In the genomic region with DNA sequence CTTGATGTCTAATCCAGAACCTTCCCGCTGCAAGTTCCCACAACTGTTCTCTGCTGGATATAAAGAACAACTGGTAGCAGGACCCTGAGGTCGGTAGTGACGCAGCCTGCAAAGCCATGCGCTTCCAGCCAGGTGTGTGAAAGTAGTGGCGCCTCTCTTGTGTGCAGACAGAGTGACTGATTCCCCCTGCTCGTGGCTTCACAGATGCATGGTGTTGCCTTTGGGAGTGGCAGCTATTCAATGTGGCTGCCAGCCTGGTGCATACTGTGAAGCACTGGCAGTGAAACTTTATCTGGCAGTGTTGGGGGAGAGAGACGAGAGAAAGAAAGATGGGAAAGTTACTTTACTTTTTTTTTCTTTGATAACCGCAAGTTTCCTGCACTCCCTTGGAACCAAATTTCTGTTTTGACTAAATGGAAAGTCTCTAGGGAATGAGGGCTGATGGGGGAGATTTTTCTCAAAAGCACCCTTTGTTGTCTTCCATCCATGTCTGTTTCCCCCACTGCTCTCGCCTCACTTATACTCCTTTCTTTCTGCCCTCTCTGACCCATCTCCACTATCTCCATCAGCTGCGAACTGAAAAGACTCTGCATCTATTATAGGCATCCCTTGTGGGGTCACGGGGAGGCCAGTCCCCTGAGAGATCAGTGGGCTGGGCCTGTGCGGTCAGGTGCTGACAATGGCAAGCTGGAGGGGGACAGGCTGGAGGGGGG, we compare ENCODE assay signal across 20 cellular contexts.
DNase-seq lines count a peak whose midpoint lies in the region; ATAC-seq and TF ChIP-seq lines count a peak whose summit lies in the region.
"Had no signal": no experiment of that assay in that cellular context is flagged by ENCODE, and none has a peak within 500 bp of the region (broad histone marks: within the 10 kb centered on the region; RNA-seq: fewer than 3 reads in every experiment).

No MANE protein-coding gene starts in this region.

- H3K9ac ChIP-seq in DND-41 (ENCODE audit: low read depth, low read length): no peak overlapping the region
- H3K9ac ChIP-seq in H9 (ENCODE audit: extremely low read depth, insufficient read length, low read length): no peak overlapping the region
- no peak overlapping the region for H3K9ac ChIP-seq in neuronal stem cell (ENCODE audit: low read depth, low read length, poor library complexity)

- no peak overlapping the region for H3K27ac ChIP-seq in DND-41 (ENCODE audit: low read length)
- H3K27ac ChIP-seq in H9 (ENCODE audit: insufficient read length, low read depth, low read length): no peak overlapping the region
- no peak overlapping the region for H3K27ac ChIP-seq in neuronal stem cell (replicated peaks; ENCODE audit: low read length)
- H3K27ac ChIP-seq: upper lobe of right lung had no signal

- TF ChIP-seq CTCF in DND-41 (IDR thresholded peaks at IDR 0.05; ENCODE audit: borderline replicate concordance, extremely low read depth, low read length, poor library complexity, severe bottlenecking): no peak
- no peak for TF ChIP-seq CTCF in H9 (conservative IDR thresholded peaks at IDR 0.05)

- no peak overlapping the region for H2BK5ac ChIP-seq in H9 (ENCODE audit: insufficient read length, low read length)
- H2BK5ac ChIP-seq in neuronal stem cell (ENCODE audit: low read length): no peak overlapping the region

- H2BK12ac ChIP-seq in H9 (ENCODE audit: insufficient read length, low read depth, low read length) (no peak overlapping the region), neuronal stem cell (ENCODE audit: low read length) (no peak overlapping the region)

- H4K91ac ChIP-seq in H9 (ENCODE audit: insufficient read length, low read depth, low read length) (no peak overlapping the region), neuronal stem cell (ENCODE audit: low read depth, low read length, poor library complexity) (no peak overlapping the region)

- intact Hi-C loops in left colon (cut with DNase I, micrococcal nuclease): no loop called here

- H3K36me3 ChIP-seq in DND-41 (ENCODE audit: insufficient read depth, low read length) (no peaks in the 10 kb centered on the region), neuronal stem cell (replicated peaks in 1 of 2; ENCODE audit: control insufficient read depth in 2 of 2, insufficient read depth in 2 of 2, low read length in 2 of 2) (no peaks in the 10 kb centered on the region)
- H3K36me3 ChIP-seq: upper lobe of right lung had no signal

- no peak overlapping the region for H3K18ac ChIP-seq in H9 (ENCODE audit: insufficient read length, low read depth, low read length)
- no peak overlapping the region for H3K18ac ChIP-seq in neuronal stem cell (ENCODE audit: low read length)

- no peaks in the 10 kb centered on the region; a peak in 1 of 7 replicates for H3K36me3 Mint-ChIP-seq in H9 (ENCODE audit: insufficient read depth in 1 of 3, low read depth in 3 of 3)
- H3K36me3 Mint-ChIP-seq: CD4-positive, alpha-beta memory T cell had no signal

- H3K14ac ChIP-seq in H9 (ENCODE audit: insufficient read depth, low read length) (peak overlapping the region; percentile 35; the same call in 1 of the 2 replicates), neuronal stem cell (ENCODE audit: low read length) (no peak overlapping the region)

- no peak overlapping the region for H2AFZ ChIP-seq in DND-41 (ENCODE audit: low read depth, low read length)
- H2AFZ ChIP-seq in H9 (ENCODE audit: low read length): no peak overlapping the region
- H2AFZ ChIP-seq in neuronal stem cell (ENCODE audit: low read length): peak overlapping the region; percentile 45

- H3K9me3 ChIP-seq in DND-41 (ENCODE audit: insufficient read depth, low read length, severe bottlenecking): no peaks in the 10 kb centered on the region
- no peaks in the 10 kb centered on the region for H3K9me3 ChIP-seq in H9 (ENCODE audit: control insufficient read depth, low read depth, low read length)
- peaks cover 0 to 19% of the 10 kb centered on the region in 2 donors for H3K9me3 ChIP-seq in neuronal stem cell (replicated peaks in 1 of 2; ENCODE audit: control insufficient read depth in 2 of 2, insufficient read depth in 1 of 2, low read depth in 1 of 2, low read length in 2 of 2)
- H3K9me3 ChIP-seq: upper lobe of right lung had no signal

- H3K23ac ChIP-seq in H9 (ENCODE audit: insufficient read length, low read depth, low read length) (no peak overlapping the region), neuronal stem cell (ENCODE audit: low read depth, low read length, poor library complexity) (no peak overlapping the region)

- H3K79me2 ChIP-seq in DND-41 (ENCODE audit: insufficient read depth, low read length): no peaks in the 10 kb centered on the region
- H3K79me2 ChIP-seq in H9 (ENCODE audit: insufficient read depth, low read length): no peaks in the 10 kb centered on the region

- H3K4ac ChIP-seq in H9 (ENCODE audit: low read depth, low read length) (no peak overlapping the region), neuronal stem cell (ENCODE audit: low read length) (no peak overlapping the region)

- H3T11ph ChIP-seq in H9 (ENCODE audit: low read length): no peak overlapping the region

- H3K56ac ChIP-seq in H9 (ENCODE audit: insufficient read length, low read depth, low read length): no peak overlapping the region

- no peak overlapping the region; a peak in 1 of 7 replicates for H3K27ac Mint-ChIP-seq in H9
- H3K27ac Mint-ChIP-seq: activated naive CD8-positive, alpha-beta T cell treated with anti-CD3 and anti-CD28 coated beads for 36 hours; CD4-positive, alpha-beta memory T cell had no signal

- H3K9me3 Mint-ChIP-seq in H9: peaks cover 3 to 5% of the 10 kb centered on the region in 2 experiments; a peak in 4 of 5 replicates

- H4K8ac ChIP-seq in H9 (replicated peaks; ENCODE audit: insufficient read length, low read depth, low read length) (no peak overlapping the region), neuronal stem cell (ENCODE audit: low read depth, low read length) (no peak overlapping the region)

- no peaks in the 10 kb centered on the region for H3K79me1 ChIP-seq in H9 (ENCODE audit: insufficient read depth, low read depth, low read length, poor library complexity, severe bottlenecking)
- no peaks in the 10 kb centered on the region for H3K79me1 ChIP-seq in neuronal stem cell (ENCODE audit: low read depth, low read length)

- ATAC-seq in DND-41 (ENCODE audit: insufficient read depth, low read depth): peak; percentile 44; the same call in 1 of the 3 replicates
- ATAC-seq in HG03108 (IDR thresholded peaks at IDR 0.05; ENCODE audit: unreplicated experiment): no peak
- ATAC-seq in left colon: no peak
- ATAC-seq: naive thymus-derived CD4-positive, alpha-beta T cell; upper lobe of right lung had no signal

- no peaks in the 10 kb centered on the region for H3K4me1 ChIP-seq in DND-41 (ENCODE audit: insufficient read depth, low read length)
- no peaks in the 10 kb centered on the region for H3K4me1 ChIP-seq in H9 (ENCODE audit: insufficient read depth, low read length)
- H3K4me1 ChIP-seq in neuronal stem cell (ENCODE audit: control insufficient read depth in 2 of 2, insufficient read depth in 1 of 2, low read depth in 1 of 2, low read length in 2 of 2): peaks cover 7 to 19% of the 10 kb centered on the region in 2 donors
- H3K4me1 ChIP-seq: upper lobe of right lung had no signal

- peaks cover 10% of the 10 kb centered on the region for H3K27me3 Mint-ChIP-seq in H9 (ENCODE audit: low read depth)
- H3K27me3 Mint-ChIP-seq: brain had no signal

- no peaks in the 10 kb centered on the region for H3K23me2 ChIP-seq in H9 (ENCODE audit: insufficient read length, low read depth, low read length, poor library complexity, severe bottlenecking)

- no peak overlapping the region for H2BK15ac ChIP-seq in H9 (ENCODE audit: low read depth, low read length)
- H2BK15ac ChIP-seq in neuronal stem cell (ENCODE audit: low read length): no peak overlapping the region

- H3K4me3 Mint-ChIP-seq in H9: no peak overlapping the region
- H3K4me3 Mint-ChIP-seq: activated naive CD8-positive, alpha-beta T cell treated with anti-CD3 and anti-CD28 coated beads for 36 hours; brain; CD4-positive, alpha-beta memory T cell; naive thymus-derived CD4-positive, alpha-beta T cell had no signal

- no peak for DNase-seq in DND-41
- no peak for DNase-seq in H9
- peak; percentile 11 for DNase-seq in SK-N-DZ (ENCODE audit: low spot score)
- DNase-seq in neuronal stem cell (ENCODE audit: low spot score): no peak
- no peak for DNase-seq in left colon
- no peak for DNase-seq in GM03348 (ENCODE audit: low spot score)
- no peak for DNase-seq in activated effector memory CD4-positive, alpha-beta T cell treated with Interleukin-2 at 50 U/mL for 16 hours
- DNase-seq: activated CD4-positive, alpha-beta T cell treated with anti-CD3 and anti-CD28 coated beads for 4 hours; activated naive CD8-positive, alpha-beta T cell treated with anti-CD3 and anti-CD28 coated beads for 36 hours; CD4-positive, alpha-beta memory T cell; GOT3; hypothalamus; islet precursor cell; KBM-7; naive thymus-derived CD4-positive, alpha-beta T cell; posterior cingulate gyrus; SW 1271; upper lobe of right lung had no signal

- WGBS in H9 (ENCODE audit: extremely low coverage, insufficient read length, low lambda C conversion rate): no CpG with 5 or more reads among the region's 12 CpGs
- WGBS in neuronal stem cell (ENCODE audit: extremely low coverage in 2 of 2, insufficient read length in 2 of 2, insufficient replicate concordance in 1 of 2), 2 donors: no CpG with 5 or more reads among the region's 12 CpGs

- H2BK120ac ChIP-seq in H9 (ENCODE audit: low read depth, low read length, poor library complexity, severe bottlenecking) (no peak overlapping the region), neuronal stem cell (ENCODE audit: low read depth, low read length) (no peak overlapping the region)

- H2AK5ac ChIP-seq in H9 (ENCODE audit: insufficient read length, low read length) (no peak overlapping the region), neuronal stem cell (ENCODE audit: low read depth, low read length) (no peak overlapping the region)

- peaks cover 14% of the 10 kb centered on the region for H3K27me3 ChIP-seq in DND-41 (ENCODE audit: insufficient read depth, low read length, poor library complexity)
- no peaks in the 10 kb centered on the region for H3K27me3 ChIP-seq in H9 (ENCODE audit: insufficient read depth, low read length)
- no peaks in the 10 kb centered on the region for H3K27me3 ChIP-seq in neuronal stem cell (ENCODE audit: control insufficient read depth in 3 of 3, insufficient read depth in 3 of 3, low read depth in 1 of 3, low read length in 3 of 3)
- H3K27me3 ChIP-seq: upper lobe of right lung had no signal

- H3K4me3 ChIP-seq in DND-41 (ENCODE audit: low read depth in 1 of 2, low read length in 2 of 2) (no peak overlapping the region), neuronal stem cell (ENCODE audit: low read length in 2 of 2) (no peak overlapping the region)
- H3K4me3 ChIP-seq: upper lobe of right lung had no signal

- no peak overlapping the region for H2BK20ac ChIP-seq in H9 (ENCODE audit: low read depth, low read length, poor library complexity, severe bottlenecking)

- no peaks in the 10 kb centered on the region for H3K4me1 Mint-ChIP-seq in H9
- H3K4me1 Mint-ChIP-seq: activated naive CD8-positive, alpha-beta T cell treated with anti-CD3 and anti-CD28 coated beads for 36 hours; CD4-positive, alpha-beta memory T cell; naive thymus-derived CD4-positive, alpha-beta T cell had no signal

- no peak overlapping the region for H4K5ac ChIP-seq in H9 (ENCODE audit: insufficient read length, low read depth, low read length)

- H3K4me2 ChIP-seq in DND-41 (ENCODE audit: insufficient read depth, low read length) (no peak overlapping the region), H9 (ENCODE audit: insufficient read depth, insufficient read length, low read length) (no peak overlapping the region), neuronal stem cell (ENCODE audit: insufficient read depth, low read length, poor library complexity, severe bottlenecking) (no peak overlapping the region)

- H4K20me1 ChIP-seq in DND-41 (ENCODE audit: insufficient read depth, low read length): no peaks in the 10 kb centered on the region
- H4K20me1 ChIP-seq in H9 (ENCODE audit: control insufficient read depth, insufficient read depth, insufficient read length): no peaks in the 10 kb centered on the region
